In genomic region chr17:7508846-7509245, GRCh38 we compare ENCODE assay signal across 1 cellular context.
TF ChIP-seq lines count a peak whose summit lies in the region.

No MANE protein-coding gene starts in this region.

TF ChIP-seq in HepG2, 621 proteins besides CTCF, POLR2A, EP300 and RAD21:
- TF ChIP-seq ZBTB33 (CRISPR knock-in tag; IDR thresholded peaks at IDR 0.05) (0 out of 2 replicates have a peak, but pooled peaks have one; percentile 29), DDIT3 (CRISPR knock-in tag; IDR thresholded peaks at IDR 0.05) (no peak)
TF ChIP-seq in HepG2: peak in this region for 1.
